ENCODE assay signal across 8 cellular contexts in genomic region chr4:121462660-121463261, GRCh38.
A peak's percentile ranks its signal among the peaks of the same experiment; 100 is the strongest.
DNase-seq lines count a peak whose midpoint lies in the region; ATAC-seq and TF ChIP-seq lines count a peak whose summit lies in the region.

No MANE protein-coding gene starts in this region.

- H2AK9ac ChIP-seq in IMR-90 (replicated peaks; ENCODE audit: low read depth, low read length, poor library complexity) = no peak overlapping the region

- H2BK5ac ChIP-seq in IMR-90 (ENCODE audit: low read depth, low read length, poor library complexity, severe bottlenecking) (no peak overlapping the region), mesendoderm (ENCODE audit: low read length) (no peak overlapping the region)

- TF ChIP-seq CTCF in cardiac muscle cell (IDR thresholded peaks at IDR 0.05; ENCODE audit: low read depth, low read length) (peak; percentile 86), IMR-90 (conservative IDR thresholded peaks at IDR 0.05; ENCODE audit: low read depth, low read length) (peak; percentile 65)

- no peak overlapping the region for H3K23ac ChIP-seq in IMR-90 (ENCODE audit: low read depth, low read length)
- no peak overlapping the region for H3K23ac ChIP-seq in mesendoderm (ENCODE audit: low read length)

- no peak for TF ChIP-seq POLR2A in IMR-90 (IDR thresholded peaks at IDR 0.05; ENCODE audit: low read depth, low read length)

- H3K56ac ChIP-seq in IMR-90 (ENCODE audit: extremely low read depth, insufficient read depth, low read length) (no peak overlapping the region), mesendoderm (ENCODE audit: low read length) (no peak overlapping the region)

- POLR2A ChIA-PET in IMR-90 (lab: Charles Lee; ENCODE audit: unreplicated experiment) = no interaction called here

- no peaks in the 10 kb centered on the region for H3K79me1 ChIP-seq in IMR-90 (ENCODE audit: low read depth in 1 of 2, low read length in 2 of 2)
- no peaks in the 10 kb centered on the region for H3K79me1 ChIP-seq in mesendoderm (ENCODE audit: low read length)

- no peak overlapping the region for H3K4me3 Mint-ChIP-seq in effector memory CD8-positive, alpha-beta T cell

- DNase-seq in cardiac muscle cell (ENCODE audit: low read depth in 1 of 2, low spot score in 1 of 2) = peak; percentile 76 to 85
- DNase-seq in Right ventricle myocardium inferior (ENCODE audit: missing footprints) = no peak
- peak; percentile 61 for DNase-seq in IMR-90
- DNase-seq in SKM-1 (lab: John Stamatoyannopoulos, UW; ENCODE audit: unreplicated experiment) = peak; percentile 80
- DNase-seq in effector memory CD8-positive, alpha-beta T cell = peak; percentile 32 to 47 (median 34)
- peak; percentile 95 for DNase-seq in mesendoderm
- no peak for DNase-seq in OCI-M2 (lab: John Stamatoyannopoulos, UW; ENCODE audit: unreplicated experiment)

- H4K20me1 ChIP-seq in IMR-90 (ENCODE audit: insufficient read depth, low read length) = no peaks in the 10 kb centered on the region

- in situ Hi-C loops in IMR-90 (cut with MboI; ENCODE audit: low sequenced_read_pairs) = no loop called here

- H3K18ac ChIP-seq in IMR-90 (ENCODE audit: low read depth, low read length) = no peak overlapping the region
- no peak overlapping the region for H3K18ac ChIP-seq in mesendoderm (ENCODE audit: low read length)

- H3K9me1 ChIP-seq in IMR-90 (ENCODE audit: insufficient read depth, low read length) = no peaks in the 10 kb centered on the region

- no peak overlapping the region; the same call in 1 of the 2 replicates for H3K4me2 ChIP-seq in IMR-90 (ENCODE audit: low read depth, low read length)
- H3K4me2 ChIP-seq in mesendoderm (ENCODE audit: low read length) = no peak overlapping the region

- CTCF ChIA-PET in IMR-90 (lab: Yijun Ruan, JAX) = interaction anchor here (0.5 to 2.4 kb wide), 13 partner anchors 10 to 955 kb away, joined by 3 to 8 read pairs (median 4); no protein-coding TSS in a partner anchor

- no TSS peak for BruUV-seq in IMR-90 (replicated peaks; lab: Mats Ljungman, UMichigan)

- peaks cover 0 to 4% of the 10 kb centered on the region in 2 donors for H3K9me3 Mint-ChIP-seq in effector memory CD8-positive, alpha-beta T cell

- WGBS in IMR-90 (ENCODE audit: extremely low coverage in 2 of 2, insufficient read length in 1 of 2), 2 experiments = no CpG with 5 or more reads among the region's 5 CpGs
- WGBS in mesendoderm (ENCODE audit: extremely low coverage, insufficient coverage, low lambda C conversion rate) = no CpG with 5 or more reads among the region's 5 CpGs

- H3K4me1 ChIP-seq in cardiac muscle cell (ENCODE audit: low read depth) = peaks cover 6% of the 10 kb centered on the region
- no peaks in the 10 kb centered on the region for H3K4me1 ChIP-seq in IMR-90 (ENCODE audit: control insufficient read depth, insufficient read depth, low read length)
- no peaks in the 10 kb centered on the region for H3K4me1 ChIP-seq in mesendoderm (ENCODE audit: control insufficient read depth, low read depth, low read length)

- TF ChIP-seq RAD21 in IMR-90 (IDR thresholded peaks at IDR 0.05; ENCODE audit: low read length) = peak; percentile 59

- H4K5ac ChIP-seq in IMR-90 (ENCODE audit: low read depth, low read length) (no peak overlapping the region), mesendoderm (ENCODE audit: low read length) (no peak overlapping the region)

- no peak overlapping the region for H3K4ac ChIP-seq in IMR-90 (ENCODE audit: low read depth, low read length)
- H3K4ac ChIP-seq in mesendoderm (ENCODE audit: low read depth, low read length) = no peak overlapping the region

- no peaks in the 10 kb centered on the region for H3K36me3 ChIP-seq in cardiac muscle cell
- no peaks in the 10 kb centered on the region for H3K36me3 ChIP-seq in IMR-90 (ENCODE audit: control insufficient read depth, insufficient read depth, low read length)
- H3K36me3 ChIP-seq in mesendoderm (ENCODE audit: control insufficient read depth, insufficient read depth, low read length) = no peaks in the 10 kb centered on the region

- dilution Hi-C loops in IMR-90 (cut with HindIII; ENCODE audit: low sequenced_read_pairs, unreplicated experiment) = no loop called here

- H3K27ac Mint-ChIP-seq in effector memory CD8-positive, alpha-beta T cell = no peak overlapping the region

- H4K91ac ChIP-seq in IMR-90 (ENCODE audit: insufficient read depth, low read depth, low read length) = no peak overlapping the region

- no peak overlapping the region for H2AFZ ChIP-seq in IMR-90 (replicated peaks; ENCODE audit: low read length, poor library complexity)

- no peaks in the 10 kb centered on the region for H3K27me3 ChIP-seq in cardiac muscle cell
- H3K27me3 ChIP-seq in IMR-90 (ENCODE audit: control insufficient read depth, insufficient read depth, low read length) = peaks cover 2% of the 10 kb centered on the region
- no peaks in the 10 kb centered on the region for H3K27me3 ChIP-seq in mesendoderm (ENCODE audit: insufficient read depth, low read length, poor library complexity)

- peaks cover 0 to 3% of the 10 kb centered on the region in 2 donors for H3K4me1 Mint-ChIP-seq in effector memory CD8-positive, alpha-beta T cell (ENCODE audit: low read depth in 2 of 2)

- H3K4me3 ChIP-seq in cardiac muscle cell = no peak overlapping the region
- no peak overlapping the region for H3K4me3 ChIP-seq in IMR-90 (ENCODE audit: insufficient read depth, low read depth, low read length)
- H3K4me3 ChIP-seq in mesendoderm (ENCODE audit: low read length) = no peak overlapping the region

- H2BK20ac ChIP-seq in IMR-90 (ENCODE audit: low read depth, low read length) = no peak overlapping the region

- H2AK5ac ChIP-seq in IMR-90 (ENCODE audit: low read depth, low read length) (no peak overlapping the region), mesendoderm (ENCODE audit: low read length) (no peak overlapping the region)

- ATAC-seq in Right ventricle myocardium inferior (no peak), GM21737 (IDR thresholded peaks at IDR 0.05; ENCODE audit: unreplicated experiment) (peak; percentile 82), IMR-90 (ENCODE audit: low read depth) (peak; percentile 70)
- peak; percentile 79 for ATAC-seq in effector memory CD8-positive, alpha-beta T cell (replicated peaks)

- intact Hi-C loops in Right ventricle myocardium inferior (cut with DNase I) = loop anchor here (5.0 to 10.0 kb wide), 3 partner anchors 135 to 262 kb away; no protein-coding TSS in a partner anchor
- intact Hi-C loops in IMR-90 (cut with micrococcal nuclease) = loop anchor here (2.0 to 5.0 kb wide), 2 partner anchors 195 to 274 kb away; no protein-coding TSS in a partner anchor

- H3K27me3 Mint-ChIP-seq in effector memory CD8-positive, alpha-beta T cell = peaks cover 46 to 47% of the 10 kb centered on the region in 2 donors

- no peak overlapping the region for H3K14ac ChIP-seq in IMR-90 (replicated peaks; ENCODE audit: low read depth, low read length)

- no peak overlapping the region for H3K27ac ChIP-seq in cardiac muscle cell
- H3K27ac ChIP-seq in IMR-90 (ENCODE audit: insufficient read depth, low read length) = no peak overlapping the region
- no peak overlapping the region for H3K27ac ChIP-seq in mesendoderm (ENCODE audit: low read depth, low read length)

- no peak overlapping the region for H3K9ac ChIP-seq in IMR-90 (ENCODE audit: low read depth, low read length)
- H3K9ac ChIP-seq in mesendoderm (ENCODE audit: low read length) = no peak overlapping the region

- no peaks in the 10 kb centered on the region for H3K9me3 ChIP-seq in cardiac muscle cell (ENCODE audit: low read depth)
- H3K9me3 ChIP-seq in IMR-90 (ENCODE audit: control insufficient read depth, insufficient read depth, low read length) = no peaks in the 10 kb centered on the region

- peaks cover 3% of the 10 kb centered on the region for H3K36me3 Mint-ChIP-seq in effector memory CD8-positive, alpha-beta T cell (ENCODE audit: insufficient read depth)

- H2BK15ac ChIP-seq in IMR-90 (ENCODE audit: low read depth, low read length) = no peak overlapping the region
- H2BK15ac ChIP-seq in mesendoderm (replicated peaks; ENCODE audit: low read depth) = no peak overlapping the region

- H4K8ac ChIP-seq in IMR-90 (ENCODE audit: low read depth in 2 of 2, low read length in 2 of 2) (no peak overlapping the region), mesendoderm (ENCODE audit: low read depth, low read length) (no peak overlapping the region)

- H3K79me2 ChIP-seq in mesendoderm (ENCODE audit: control insufficient read depth, insufficient read depth, low read length) = no peaks in the 10 kb centered on the region

- no peak overlapping the region for H2BK120ac ChIP-seq in IMR-90 (ENCODE audit: low read depth, low read length)
- no peak overlapping the region for H2BK120ac ChIP-seq in mesendoderm (ENCODE audit: low read depth, low read length)

TF ChIP-seq in IMR-90, 13 proteins besides CTCF, POLR2A, EP300 and RAD21:
- no peak for TF ChIP-seq USF2 (IDR thresholded peaks at IDR 0.05; ENCODE audit: low read depth, low read length)
- peak; percentile 46 for TF ChIP-seq SMC3 (IDR thresholded peaks at IDR 0.05; ENCODE audit: low read depth, low read length)
- TF ChIP-seq RFX5 (IDR thresholded peaks at IDR 0.05; ENCODE audit: low read depth, low read length) = no peak
- no peak for TF ChIP-seq MXI1 (IDR thresholded peaks at IDR 0.05; ENCODE audit: borderline replicate concordance, low read depth, low read length)
- no peak for TF ChIP-seq BHLHE40 (IDR thresholded peaks at IDR 0.05; ENCODE audit: low read depth, low read length)

Comparison
In these comparisons a context has a peak if more than half of its experiments do, and no peak if none do; other contexts are left out.
1. DNase-seq: peak in cardiac muscle cell (2 of 2), IMR-90 (single experiment), SKM-1 (single experiment), effector memory CD8-positive, alpha-beta T cell (3 of 3) and mesendoderm (single experiment); none in Right ventricle myocardium inferior (single experiment) and OCI-M2 (single experiment).